ENCODE assay signal across 16 cellular contexts in the genomic region with DNA sequence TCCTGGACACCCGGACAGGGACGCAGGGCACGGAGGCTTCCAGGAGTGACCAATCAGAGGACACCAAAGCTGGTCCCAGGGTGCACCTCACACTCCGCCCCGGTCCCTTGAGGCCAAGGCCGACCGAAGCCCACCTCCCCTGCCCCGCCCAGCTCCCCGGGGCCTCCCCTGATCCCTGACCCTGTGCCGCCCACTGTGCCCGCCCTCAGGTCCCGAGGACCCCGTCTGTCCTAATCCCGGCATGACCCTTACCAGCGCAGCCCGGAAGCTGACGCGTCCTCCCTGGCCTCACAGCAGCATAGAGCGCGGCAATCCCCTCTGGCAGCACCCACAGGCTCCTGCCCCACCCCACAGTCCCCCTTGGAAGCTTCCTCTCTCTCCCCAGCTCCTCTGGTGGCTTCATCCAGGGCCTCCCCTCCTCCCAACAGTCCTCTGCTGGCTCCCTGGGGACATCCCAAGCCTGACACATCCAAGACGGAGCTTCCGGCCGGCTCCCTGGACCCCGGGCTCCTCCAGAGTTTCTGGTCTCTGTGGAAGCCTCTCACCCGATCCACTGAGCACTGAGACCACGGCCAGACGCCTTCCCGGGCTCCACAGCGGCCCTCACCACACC. TPM values are rescaled to one million over a fixed set of nuclear protein-coding genes. Genes with fewer than 3 reads are reported as not detected.
DNase-seq lines count a peak whose midpoint lies in the region; ATAC-seq, FAIRE-seq and TF ChIP-seq lines count a peak whose summit lies in the region.
"Had no signal": no experiment of that assay in that cellular context is flagged by ENCODE, and none has a peak within 500 bp of the region (broad histone marks: within the 10 kb centered on the region; RNA-seq: fewer than 3 reads in every experiment).

No MANE protein-coding gene starts in this region.

- TF ChIP-seq CTCF in A673 (conservative IDR thresholded peaks at IDR 0.05; ENCODE audit: low read depth, low read length) (no peak), colonic mucosa (IDR thresholded peaks at IDR 0.05) (no peak)

- no peaks in the 10 kb centered on the region for H3K9me3 ChIP-seq in A673 (ENCODE audit: low read depth, low read length, poor library complexity, severe bottlenecking)
- H3K9me3 ChIP-seq in right cardiac atrium (ENCODE audit: control insufficient read depth, low read length), result no peaks in the 10 kb centered on the region
- H3K9me3 ChIP-seq in colonic mucosa, result no peaks in the 10 kb centered on the region

- no peak overlapping the region for H3K27ac ChIP-seq in A673 (ENCODE audit: low read depth, low read length, poor library complexity, severe bottlenecking)
- no peak overlapping the region for H3K27ac ChIP-seq in right cardiac atrium (ENCODE audit: low read length)
- H3K27ac ChIP-seq in colonic mucosa, result no peak overlapping the region

- H3K27me3 ChIP-seq in A673 (replicated peaks; ENCODE audit: insufficient read depth, low read depth, low read length, poor library complexity), result no peaks in the 10 kb centered on the region
- no peaks in the 10 kb centered on the region for H3K27me3 ChIP-seq in right cardiac atrium (ENCODE audit: control insufficient read depth, insufficient read depth)
- no peaks in the 10 kb centered on the region for H3K27me3 ChIP-seq in colonic mucosa

- FAIRE-seq in GM19239 (lab: Jason Lieb, UNC), result no peak
- FAIRE-seq: RCC 7860 had no signal

- no peak overlapping the region for H3K27ac Mint-ChIP-seq in activated CD4-positive, alpha-beta T cell treated with anti-CD3 and anti-CD28 coated beads, Interleukin-2, amount 10 ng/mL, durations not matched to agents 7 days and 5 days
- H3K27ac Mint-ChIP-seq: CD4-positive, CD25-positive, alpha-beta regulatory T cell; memory B cell had no signal

- peaks cover 7% of the 10 kb centered on the region for H3K4me1 ChIP-seq in A673 (ENCODE audit: insufficient read depth, low read length, poor library complexity, severe bottlenecking)
- no peaks in the 10 kb centered on the region for H3K4me1 ChIP-seq in right cardiac atrium (ENCODE audit: control insufficient read depth, insufficient read depth, low read length)
- H3K4me1 ChIP-seq in colonic mucosa, result no peaks in the 10 kb centered on the region

- H3K36me3 Mint-ChIP-seq in activated CD4-positive, alpha-beta T cell treated with anti-CD3 and anti-CD28 coated beads, Interleukin-2, amount 10 ng/mL, durations not matched to agents 7 days and 5 days (ENCODE audit: low read depth), result peaks cover 2% of the 10 kb centered on the region
- H3K36me3 Mint-ChIP-seq: CD4-positive, CD25-positive, alpha-beta regulatory T cell had no signal

- CTCF ChIA-PET in A673 (lab: Charles Lee), result interaction anchor here (1.7 kb wide), 1 partner anchor 14 kb away, joined by 5 read pairs; no protein-coding TSS in a partner anchor
- CTCF ChIA-PET in activated CD4-positive, alpha-beta T cell treated with anti-CD3 and anti-CD28 coated beads, Interleukin-2, amount 10 ng/mL, durations not matched to agents 7 days and 5 days (lab: Charles Lee), result interaction anchor here (1.0 to 3.2 kb wide), 4 partner anchors 13 to 277 kb away, joined by 3 to 20 read pairs (median 5); a partner anchor contains a TSS

- no peak overlapping the region for H3K9ac ChIP-seq in colonic mucosa (ENCODE audit: low read depth in 2 of 2, low read length in 2 of 2)

- peaks cover 10% of the 10 kb centered on the region for H3K27me3 Mint-ChIP-seq in activated CD4-positive, alpha-beta T cell treated with anti-CD3 and anti-CD28 coated beads, Interleukin-2, amount 10 ng/mL, durations not matched to agents 7 days and 5 days

- no peaks in the 10 kb centered on the region for H3K9me3 Mint-ChIP-seq in activated CD4-positive, alpha-beta T cell treated with anti-CD3 and anti-CD28 coated beads, Interleukin-2, amount 10 ng/mL, durations not matched to agents 7 days and 5 days
- H3K9me3 Mint-ChIP-seq: CD4-positive, CD25-positive, alpha-beta regulatory T cell; memory B cell had no signal

- H3K4me3 Mint-ChIP-seq in activated CD4-positive, alpha-beta T cell treated with anti-CD3 and anti-CD28 coated beads, Interleukin-2, amount 10 ng/mL, durations not matched to agents 7 days and 5 days, result no peak overlapping the region
- H3K4me3 Mint-ChIP-seq: CD4-positive, CD25-positive, alpha-beta regulatory T cell; memory B cell had no signal

- BruUV-seq in A673 (replicated peaks; lab: Mats Ljungman, UMichigan), result no TSS peak

- intact Hi-C loops in A673 (cut with micrococcal nuclease; ENCODE audit: unreplicated experiment), result no loop called here
- intact Hi-C loops in right cardiac atrium (cut with DNase I), result no loop called here
- intact Hi-C loops in colonic mucosa (cut with DNase I), result no loop called here

- peaks cover 3% of the 10 kb centered on the region for H3K4me1 Mint-ChIP-seq in activated CD4-positive, alpha-beta T cell treated with anti-CD3 and anti-CD28 coated beads, Interleukin-2, amount 10 ng/mL, durations not matched to agents 7 days and 5 days
- H3K4me1 Mint-ChIP-seq: memory B cell had no signal

- POLR2A ChIA-PET in A673 (lab: Charles Lee; ENCODE audit: low non-redundant PET), result no interaction called here
- POLR2A ChIA-PET in activated CD4-positive, alpha-beta T cell treated with anti-CD3 and anti-CD28 coated beads, Interleukin-2, amount 10 ng/mL, durations not matched to agents 7 days and 5 days (lab: Charles Lee), result no interaction called here

- 62% methylated on average over 29 of the region's 29 CpGs for WGBS in right cardiac atrium

- ATAC-seq in right cardiac atrium, result peak; percentile 32 to 41

- DNase-seq in A673 (ENCODE audit: low spot score) (peak; percentile 80), DMS114 treated with DMSO at 0.1 percent for 48 hours (lab: John Stamatoyannopoulos, UW; ENCODE audit: unreplicated experiment) (peak; percentile 10), SK-N-DZ (ENCODE audit: low spot score) (peak; percentile 76), right cardiac atrium (peak in 1 of 3 donors; percentile 70), GM19239 (ENCODE audit: insufficient read length, low spot score) (no peak), colonic mucosa (no peak), GDM1 (lab: John Stamatoyannopoulos, UW) (no peak)
- no peak for DNase-seq in activated CD4-positive, alpha-beta T cell treated with anti-CD3 and anti-CD28 coated beads, Interleukin-2, amount 10 ng/mL, durations not matched to agents 7 days and 5 days
- DNase-seq: CD4-positive, CD25-positive, alpha-beta regulatory T cell; effector CD8-positive, alpha-beta T cell; NCI-H1417; occipital lobe; stimulated activated CD4-positive, alpha-beta T cell treated with anti-CD3 and anti-CD28 coated beads, Interleukin-2, amount 100 ng/mL, for 24 hours; stimulated activated naive CD4-positive, alpha-beta T cell treated with Interleukin-2 at 50 U/mL for 16 hours had no signal

- H3K36me3 ChIP-seq in A673 (ENCODE audit: insufficient read depth, low read length, poor library complexity, severe bottlenecking) (no peaks in the 10 kb centered on the region), colonic mucosa (no peaks in the 10 kb centered on the region)

- no peak overlapping the region for H3K4me3 ChIP-seq in A673 (ENCODE audit: low read depth, low read length, poor library complexity, severe bottlenecking)
- H3K4me3 ChIP-seq in right cardiac atrium (ENCODE audit: low read length), result no peak overlapping the region
- no peak overlapping the region for H3K4me3 ChIP-seq in colonic mucosa

RNA-seq across cellular contexts. Expression of a gene that starts 7.4 kb away (rescaled TPM):
- total RNA-seq in A673 (2021), result 109 and 113 TPM in 2 replicates
- polyA plus RNA-seq in SK-N-DZ (2014; cell fraction: cytosol; rRNA removed), result 139 and 213 TPM in 2 replicates
- 181 and 217 TPM in 2 replicates for polyA plus RNA-seq in SK-N-DZ (2014; cell fraction: nucleus; rRNA removed)
- total RNA-seq in right cardiac atrium, result 10 to 100 TPM; 66.8 to 78.4 (median 74.3) TPM
- polyA plus RNA-seq in right cardiac atrium, result 95.8 TPM
- total RNA-seq in colonic mucosa, result 10 to 100 TPM; 60.7 to 93.4 TPM
- 10 to 100 TPM; 43.7 to 50.8 TPM for total RNA-seq in activated CD4-positive, alpha-beta T cell treated with anti-CD3 and anti-CD28 coated beads, Interleukin-2, amount 10 ng/mL, durations not matched to agents 7 days and 5 days

RNA-seq across cellular contexts. Expression of a gene that starts 16.9 kb away (rescaled TPM):
- total RNA-seq in A673 (2021) (20.7 and 22.2 TPM in 2 replicates), right cardiac atrium (10 to 100 TPM; 10.9 to 15.6 (median 14.7) TPM), colonic mucosa (10 to 100 TPM; 13.3 to 14.4 TPM)
- polyA plus RNA-seq in SK-N-DZ (2014; cell fraction: cytosol; rRNA removed), result 33.8 and 44.2 TPM in 2 replicates
- polyA plus RNA-seq in SK-N-DZ (2014; cell fraction: nucleus; rRNA removed), result 31.9 and 56.0 TPM in 2 replicates
- 21.3 TPM for polyA plus RNA-seq in right cardiac atrium
- total RNA-seq in activated CD4-positive, alpha-beta T cell treated with anti-CD3 and anti-CD28 coated beads, Interleukin-2, amount 10 ng/mL, durations not matched to agents 7 days and 5 days, result 10 to 100 TPM; 21.6 to 27.1 TPM

RNA-seq across cellular contexts. Expression of a gene that starts 19.7 kb away (rescaled TPM):
- 1.0 and 2.5 TPM in 2 replicates for total RNA-seq in A673 (2021)
- polyA plus RNA-seq in SK-N-DZ (2014; cell fraction: cytosol; rRNA removed), result not detected in 2 replicates
- polyA plus RNA-seq in SK-N-DZ (2014; cell fraction: nucleus; rRNA removed), result 0.89 TPM in 1 of 2 replicates, not detected in the other
- under 1 TPM in 2 of 4 donors, not detected in 2; 0.26 to 0.32 TPM for total RNA-seq in right cardiac atrium
- polyA plus RNA-seq in right cardiac atrium, result 0.43 TPM
- 1 to 10 TPM in 1 of 2 donors, under 1 TPM in 1; 0.61 to 1.0 TPM for total RNA-seq in colonic mucosa
- total RNA-seq in activated CD4-positive, alpha-beta T cell treated with anti-CD3 and anti-CD28 coated beads, Interleukin-2, amount 10 ng/mL, durations not matched to agents 7 days and 5 days, result 10 to 100 TPM; 44.5 to 47.4 TPM
- total RNA-seq: occipital lobe had no signal

RNA-seq across cellular contexts. Expression of a gene that starts 27.9 kb away (rescaled TPM):
- total RNA-seq in A673 (2021) (0.59 and 0.84 TPM in 2 replicates), right cardiac atrium (under 1 TPM; 0.28 to 0.59 (median 0.36) TPM), colonic mucosa (1 to 10 TPM; 4.5 to 7.3 TPM)
- 0.15 and 0.20 TPM in 2 replicates for polyA plus RNA-seq in SK-N-DZ (2014; cell fraction: cytosol; rRNA removed)
- polyA plus RNA-seq in SK-N-DZ (2014; cell fraction: nucleus; rRNA removed), result 0.21 and 1.7 TPM in 2 replicates
- polyA plus RNA-seq in right cardiac atrium, result 0.27 TPM
- total RNA-seq in activated CD4-positive, alpha-beta T cell treated with anti-CD3 and anti-CD28 coated beads, Interleukin-2, amount 10 ng/mL, durations not matched to agents 7 days and 5 days, result under 1 TPM in 1 of 2 experiments, not detected in 1; 0.15 TPM

RNA-seq across cellular contexts. Expression of a gene that starts 48.2 kb away (rescaled TPM):
- total RNA-seq in A673 (2021) (865 TPM in 2 replicates), right cardiac atrium (1,000 to 10,000 TPM; 1,142 to 1,510 (median 1,274) TPM), colonic mucosa (1,000 to 10,000 TPM in 1 of 2 donors, 100 to 1,000 TPM in 1; 920 to 1,084 TPM)
- polyA plus RNA-seq in SK-N-DZ (2014; cell fraction: cytosol; rRNA removed), result 842 and 849 TPM in 2 replicates
- 345 and 387 TPM in 2 replicates for polyA plus RNA-seq in SK-N-DZ (2014; cell fraction: nucleus; rRNA removed)
- polyA plus RNA-seq in right cardiac atrium, result 1,705 TPM
- total RNA-seq in activated CD4-positive, alpha-beta T cell treated with anti-CD3 and anti-CD28 coated beads, Interleukin-2, amount 10 ng/mL, durations not matched to agents 7 days and 5 days, result 100 to 1,000 TPM; 233 TPM

Comparison
In these comparisons a context has a peak if more than half of its experiments do, and no peak if none do; other contexts are left out.
1. DNase-seq: peak in A673 (single experiment), DMS114 treated with DMSO at 0.1 percent for 48 hours (single experiment) and SK-N-DZ (single experiment); none in GM19239 (single experiment), colonic mucosa (single experiment), GDM1 (single experiment) and activated CD4-positive, alpha-beta T cell treated with anti-CD3 and anti-CD28 coated beads, Interleukin-2, amount 10 ng/mL, durations not matched to agents 7 days and 5 days (single experiment).
2. RNA of a gene that starts 19.7 kb away (total RNA-seq): 44.5 to 47.4 TPM in activated CD4-positive, alpha-beta T cell treated with anti-CD3 and anti-CD28 coated beads, Interleukin-2, amount 10 ng/mL, durations not matched to agents 7 days and 5 days; 1.0 to 2.5 TPM in A673, 0.61 to 1.0 TPM in colonic mucosa and 0.26 to 0.32 TPM in right cardiac atrium; every median in the first group is over 10 times any median in the second.